Comparison of ENCODE assay signal across 23 cellular contexts in genomic region chr20:4480104-4480503, GRCh38.
A peak's percentile ranks its signal among the peaks of the same experiment; 100 is the strongest.
DNase-seq lines count a peak whose midpoint lies in the region; ATAC-seq, FAIRE-seq and TF ChIP-seq lines count a peak whose summit lies in the region.
"Had no signal": no experiment of that assay in that cellular context is flagged by ENCODE, and none has a peak within 500 bp of the region (broad histone marks: within the 10 kb centered on the region; RNA-seq: fewer than 3 reads in every experiment).

No MANE protein-coding gene starts in this region.

- in situ Hi-C loops in HepG2 (cut with HindIII; ENCODE audit: extremely low pct_ligation_motif_present, low pct_unique_long_range_greater_than_20kb): no loop called here

- RAD21 ChIA-PET in HCT116 (lab: Charles Lee; ENCODE audit: low non-redundant PET in 1 of 2, low total read pairs in 2 of 2, uncharacterized antibody in 2 of 2, unreplicated experiment in 2 of 2): no interaction called here

- H3K27ac ChIP-seq in HepG2 (ENCODE audit: extremely low read length, insufficient read depth, low read length) (no peak overlapping the region), right lobe of liver (no peak overlapping the region), HCT116 (ENCODE audit: low read depth, low read length) (no peak overlapping the region), SK-N-SH (ENCODE audit: low read depth in 2 of 2, low read length in 1 of 2) (no peak overlapping the region), endodermal cell (ENCODE audit: low read depth, low read length) (no peak overlapping the region)
- H3K27ac ChIP-seq: BLaER1, C4-2B had no signal

- no peaks in the 10 kb centered on the region for H3K36me3 Mint-ChIP-seq in endodermal cell (ENCODE audit: low read depth)
- H3K36me3 Mint-ChIP-seq: CD4-positive, CD25-positive, alpha-beta regulatory T cell; CD8-positive, alpha-beta T cell had no signal

- H3K36me3 ChIP-seq in HepG2 (replicated peaks in 1 of 2; ENCODE audit: control insufficient read depth in 1 of 2, insufficient read depth in 2 of 2, low read length in 2 of 2) (no peaks in the 10 kb centered on the region), right lobe of liver (no peaks in the 10 kb centered on the region), HCT116 (ENCODE audit: control insufficient read depth in 1 of 2, insufficient read depth in 2 of 2, low read length in 2 of 2) (no peaks in the 10 kb centered on the region), SK-N-SH (replicated peaks in 1 of 2; ENCODE audit: control insufficient read depth in 1 of 2, insufficient read depth in 2 of 2, low read length in 1 of 2) (no peaks in the 10 kb centered on the region), endodermal cell (ENCODE audit: control insufficient read depth, insufficient read depth, low read length) (no peaks in the 10 kb centered on the region)
- H3K36me3 ChIP-seq: BLaER1, HAP-1 had no signal

- H3K9me3 Mint-ChIP-seq in endodermal cell: no peaks in the 10 kb centered on the region
- H3K9me3 Mint-ChIP-seq: CD8-positive, alpha-beta T cell had no signal

- no peaks in the 10 kb centered on the region for H3K4me1 ChIP-seq in HepG2 (ENCODE audit: insufficient read depth, low read length)
- H3K4me1 ChIP-seq in right lobe of liver: no peaks in the 10 kb centered on the region
- H3K4me1 ChIP-seq in HCT116 (ENCODE audit: control insufficient read depth in 1 of 2, insufficient read depth in 2 of 2, low read length in 2 of 2): no peaks in the 10 kb centered on the region
- H3K4me1 ChIP-seq in SK-N-SH (ENCODE audit: control insufficient read depth in 1 of 2, insufficient read depth in 2 of 2, low read depth in 1 of 2, low read length in 1 of 2): peaks cover 0 to 43% of the 10 kb centered on the region in 2 experiments; a peak in 2 of 4 replicates
- peaks cover 4% of the 10 kb centered on the region for H3K4me1 ChIP-seq in endodermal cell (ENCODE audit: control insufficient read depth, insufficient read depth, low read length)
- H3K4me1 ChIP-seq: HAP-1 had no signal

- H3K9me2 ChIP-seq in HCT116 (ENCODE audit: insufficient read depth): no peaks in the 10 kb centered on the region
- no peaks in the 10 kb centered on the region for H3K9me2 ChIP-seq in SK-N-SH

- 1% methylated on average over 3 of the region's 3 CpGs for WGBS in HepG2 (ENCODE audit: low lambda C conversion rate)
- 38% methylated on average over 3 of the region's 3 CpGs for WGBS in right lobe of liver (ENCODE audit: insufficient coverage, low coverage, low lambda C conversion rate, missing lambda C conversion rate)
- 56% methylated on average over 3 of the region's 3 CpGs for WGBS in SK-N-SH (ENCODE audit: low lambda C conversion rate)
- 71 to 83% methylated on average over 2 of the region's 3 CpGs for WGBS in endodermal cell (ENCODE audit: insufficient coverage in 1 of 2, insufficient read length in 1 of 2), 2 experiments

- H3K27me3 ChIP-seq in HepG2 (ENCODE audit: control insufficient read depth in 1 of 2, insufficient read depth in 2 of 2, low read length in 2 of 2) (peaks cover 0 to 7% of the 10 kb centered on the region in 2 experiments; a peak in 1 of 5 replicates), right lobe of liver (no peaks in the 10 kb centered on the region), HCT116 (ENCODE audit: insufficient read depth, low read length) (no peaks in the 10 kb centered on the region), SK-N-SH (ENCODE audit: insufficient read depth) (no peaks in the 10 kb centered on the region), endodermal cell (ENCODE audit: control insufficient read depth, insufficient read depth, low read length, poor library complexity, severe bottlenecking) (no peaks in the 10 kb centered on the region)
- H3K27me3 ChIP-seq: BLaER1 had no signal

- TF ChIP-seq CTCF in HepG2 (CRISPR knock-in tag; IDR thresholded peaks at IDR 0.05): no peak
- TF ChIP-seq CTCF in right lobe of liver (IDR thresholded peaks at IDR 0.05): no peak
- TF ChIP-seq CTCF in HCT116 (IDR thresholded peaks at IDR 0.05 in 2 of 3, conservative IDR thresholded peaks at IDR 0.05 in 1 of 3; ENCODE audit: borderline replicate concordance in 1 of 3, insufficient read depth in 1 of 3, low read depth in 2 of 3, low read length in 2 of 3): no peak
- no peak for TF ChIP-seq CTCF in SK-N-SH (IDR thresholded peaks at IDR 0.05)
- TF ChIP-seq CTCF in endodermal cell (conservative IDR thresholded peaks at IDR 0.05): peak; percentile 13

- TF ChIP-seq EP300 in HepG2 (IDR thresholded peaks at IDR 0.05; ENCODE audit: low read depth in 2 of 2, low read length in 2 of 2) (no peak), HepG2 (CRISPR knock-in tag; IDR thresholded peaks at IDR 0.05; ENCODE audit: borderline replicate concordance) (no peak), SK-N-SH (IDR thresholded peaks at IDR 0.05; ENCODE audit: borderline replicate concordance in 1 of 2, low read depth in 1 of 2, low read length in 1 of 2) (no peak)

- H2AFZ ChIP-seq in HepG2 (ENCODE audit: low read length) (no peak overlapping the region), HCT116 (ENCODE audit: low read depth, low read length, poor library complexity, severe bottlenecking) (no peak overlapping the region), SK-N-SH (ENCODE audit: low read depth) (peak overlapping the region; percentile 30; the same call in 1 of the 2 replicates)

- H3F3A ChIP-seq in SK-N-SH (replicated peaks; ENCODE audit: insufficient read depth): peaks cover 5% of the 10 kb centered on the region

- H3K4me3 Mint-ChIP-seq in endodermal cell: no peak overlapping the region
- H3K4me3 Mint-ChIP-seq: B cell; CD4-positive, CD25-positive, alpha-beta regulatory T cell; CD8-positive, alpha-beta T cell had no signal

- BruUV-seq in HepG2 (replicated peaks; lab: Mats Ljungman, UMichigan) (no TSS peak), HCT116 (replicated peaks; lab: Mats Ljungman, UMichigan) (no TSS peak)

- H3K27ac Mint-ChIP-seq in endodermal cell: no peak overlapping the region
- H3K27ac Mint-ChIP-seq: B cell; CD4-positive, CD25-positive, alpha-beta regulatory T cell; CD8-positive, alpha-beta T cell had no signal

- intact Hi-C loops in HepG2 (cut with micrococcal nuclease; ENCODE audit: unreplicated experiment) (no loop called here), right lobe of liver (cut with DNase I) (no loop called here), HCT116 (cut with micrococcal nuclease) (no loop called here)

- H4K20me1 ChIP-seq in HepG2 (ENCODE audit: insufficient read depth, low read length): no peaks in the 10 kb centered on the region
- no peaks in the 10 kb centered on the region for H4K20me1 ChIP-seq in HCT116 (ENCODE audit: insufficient read depth)
- H4K20me1 ChIP-seq in SK-N-SH (ENCODE audit: insufficient read depth): no peaks in the 10 kb centered on the region
- H4K20me1 ChIP-seq: BLaER1 had no signal

- ATAC-seq in HepG2 (peak; percentile 42; the same call in 1 of the 3 replicates), right lobe of liver (no peak), HCT116 (0 out of 2 replicates have a peak, but pooled peaks have one; percentile 44), GM21825 (IDR thresholded peaks at IDR 0.05; ENCODE audit: unreplicated experiment) (no peak)
- ATAC-seq: CD8-positive, alpha-beta T cell had no signal

- no peaks in the 10 kb centered on the region for H3K27me3 Mint-ChIP-seq in endodermal cell (ENCODE audit: insufficient read depth)

- DNase-seq in HepG2 (ENCODE audit: low spot score): no peak
- DNase-seq in right lobe of liver: no peak
- DNase-seq in HCT116 (ENCODE audit: low read depth, low spot score): no peak
- no peak for DNase-seq in SK-N-SH
- no peak for DNase-seq in endodermal cell
- no peak for DNase-seq in NCI-H1417 (lab: John Stamatoyannopoulos, UW)
- DNase-seq in NCI-H510A (lab: John Stamatoyannopoulos, UW): no peak
- DNase-seq: 8988T; Caco-2; CD4-positive, CD25-positive, alpha-beta regulatory T cell; CD8-positive, alpha-beta T cell; DMS153; DND-41; GOT3 had no signal

- no peak for TF ChIP-seq RAD21 in HepG2 (CRISPR knock-in tag; IDR thresholded peaks at IDR 0.05)
- TF ChIP-seq RAD21 in HCT116 (IDR thresholded peaks at IDR 0.05; ENCODE audit: low read depth): no peak
- TF ChIP-seq RAD21 in SK-N-SH (IDR thresholded peaks at IDR 0.05; ENCODE audit: low read length): no peak

- POLR2A ChIA-PET in HepG2 (lab: Yijun Ruan, JAX): no interaction called here
- POLR2A ChIA-PET in HCT116 (lab: Charles Lee): no interaction called here
- POLR2A ChIA-PET in SK-N-SH (lab: Yijun Ruan, JAX): no interaction called here

- no peak for FAIRE-seq in HepG2 (lab: Jason Lieb, UNC)
- FAIRE-seq: G401.6, GM12892, GM19239, H54 had no signal

- TF ChIP-seq POLR2A in HepG2 (IDR thresholded peaks at IDR 0.05; ENCODE audit: insufficient read depth in 1 of 2, low read depth in 2 of 2, low read length in 2 of 2) (no peak), right lobe of liver (IDR thresholded peaks at IDR 0.05) (no peak), HCT116 (IDR thresholded peaks at IDR 0.05; ENCODE audit: borderline replicate concordance, extremely low read depth, insufficient read depth, insufficient read length) (no peak)

- H3K9me3 ChIP-seq in HepG2 (ENCODE audit: low read length): no peaks in the 10 kb centered on the region
- no peaks in the 10 kb centered on the region for H3K9me3 ChIP-seq in right lobe of liver
- no peaks in the 10 kb centered on the region for H3K9me3 ChIP-seq in HCT116 (ENCODE audit: control insufficient read depth in 1 of 2, insufficient read depth in 1 of 2, low read depth in 1 of 2, low read length in 2 of 2)
- H3K9me3 ChIP-seq in SK-N-SH: no peaks in the 10 kb centered on the region
- H3K9me3 ChIP-seq in endodermal cell (ENCODE audit: control insufficient read depth, low read length): peaks cover 12% of the 10 kb centered on the region
- H3K9me3 ChIP-seq: BLaER1, HAP-1 had no signal

- H3K9ac ChIP-seq in HepG2 (ENCODE audit: insufficient read depth, low read depth, low read length) (no peak overlapping the region), HCT116 (ENCODE audit: low read length) (no peak overlapping the region), SK-N-SH (no peak overlapping the region), endodermal cell (ENCODE audit: extremely low read depth, low read length, poor library complexity, severe bottlenecking) (no peak overlapping the region)
- H3K9ac ChIP-seq: BLaER1 had no signal

- no peak overlapping the region for H3K4me2 ChIP-seq in HepG2 (ENCODE audit: low read depth, low read length)
- H3K4me2 ChIP-seq in HCT116 (ENCODE audit: low read length): no peak overlapping the region
- H3K4me2 ChIP-seq in SK-N-SH: no peak overlapping the region
- H3K4me2 ChIP-seq: BLaER1 had no signal

- CTCF ChIA-PET in HepG2 (lab: Yijun Ruan, JAX; ENCODE audit: low intra/inter-chr PET ratio, low total read pairs): no interaction called here
- CTCF ChIA-PET in HCT116 (lab: Charles Lee): interaction anchor here (1.2 kb wide), 1 partner anchor 30 kb away, joined by 3 read pairs; no protein-coding TSS in a partner anchor
- CTCF ChIA-PET in SK-N-SH (lab: Yijun Ruan, JAX): interaction anchor here (1.2 kb wide), 1 partner anchor 15 kb away, joined by 3 read pairs; no protein-coding TSS in a partner anchor

- peaks cover 37% of the 10 kb centered on the region for H3K4me1 Mint-ChIP-seq in endodermal cell
- H3K4me1 Mint-ChIP-seq: B cell; CD4-positive, CD25-positive, alpha-beta regulatory T cell had no signal

- H3K4me3 ChIP-seq in HepG2 (replicated peaks in 1 of 3; ENCODE audit: insufficient read depth in 1 of 3, low read depth in 2 of 3, low read length in 3 of 3): no peak overlapping the region
- no peak overlapping the region for H3K4me3 ChIP-seq in right lobe of liver
- no peak overlapping the region for H3K4me3 ChIP-seq in HCT116 (replicated peaks in 1 of 2; ENCODE audit: low read depth in 1 of 2, low read length in 2 of 2)
- H3K4me3 ChIP-seq in SK-N-SH (ENCODE audit: low read depth in 2 of 2, low read length in 1 of 2): no peak overlapping the region
- H3K4me3 ChIP-seq in endodermal cell (ENCODE audit: low read length): no peak overlapping the region
- H3K4me3 ChIP-seq: BLaER1, HAP-1 had no signal

- no peaks in the 10 kb centered on the region for H3K79me2 ChIP-seq in HepG2 (ENCODE audit: insufficient read depth, low read length)
- H3K79me2 ChIP-seq in HCT116 (ENCODE audit: insufficient read depth, low read length): no peaks in the 10 kb centered on the region
- H3K79me2 ChIP-seq in SK-N-SH (ENCODE audit: insufficient read depth): no peaks in the 10 kb centered on the region

Comparison
In these comparisons a context has a peak if more than half of its experiments do, and no peak if none do; other contexts are left out.
1. ATAC-seq: peak in HepG2 (single experiment) and HCT116 (single experiment); none in right lobe of liver (0 of 4) and GM21825 (single experiment).